Comparison of ENCODE assay signal across 8 cellular contexts in genomic region chr5:150789943-150790611, GRCh38. TPM values are rescaled to one million over a fixed set of nuclear protein-coding genes. Genes with fewer than 3 reads are reported as not detected.
DNase-seq lines count a peak whose midpoint lies in the region; ATAC-seq, FAIRE-seq and TF ChIP-seq lines count a peak whose summit lies in the region.

No MANE protein-coding gene starts in this region.

- FAIRE-seq in GM12891 (lab: Jason Lieb, UNC): peak; percentile 84

- peaks cover 5% of the 10 kb centered on the region for H3K4me1 ChIP-seq in rectal smooth muscle tissue (ENCODE audit: control insufficient read depth, insufficient read depth, low read length)

- no peak overlapping the region for H3K4me3 ChIP-seq in rectal smooth muscle tissue (ENCODE audit: low read length)

- peak overlapping the region; percentile 13 for H3K9ac ChIP-seq in rectal smooth muscle tissue (ENCODE audit: low read length)

- peak overlapping the region; percentile 51 for H3K27ac ChIP-seq in rectal smooth muscle tissue (ENCODE audit: low read depth, low read length)

- ATAC-seq in HG02588 (IDR thresholded peaks at IDR 0.05; ENCODE audit: unreplicated experiment): peak; percentile 94

- no peaks in the 10 kb centered on the region for H3K36me3 ChIP-seq in rectal smooth muscle tissue (ENCODE audit: control insufficient read depth, insufficient read depth, low read length)

- peak; percentile 67; the same call in 1 of the 2 replicates for TF ChIP-seq POLR2A in GM12891 (IDR thresholded peaks at IDR 0.05; ENCODE audit: low read depth, low read length)

- H3K27me3 ChIP-seq in rectal smooth muscle tissue (ENCODE audit: control insufficient read depth, insufficient read depth, low read length): no peaks in the 10 kb centered on the region

- no peak for DNase-seq in GM12891 (ENCODE audit: insufficient read length, low spot score)
- DNase-seq in NCI-H226: peak; percentile 98
- peak; percentile 71 for DNase-seq in activated CD8-positive, alpha-beta memory T cell treated with anti-CD3 and anti-CD28 coated beads, Interleukin-2, amount 50 U/mL, for 48 hours
- peak; percentile 91 for DNase-seq in fibroblast of gingiva (ENCODE audit: low read depth)
- DNase-seq in SHP77 (lab: John Stamatoyannopoulos, UW): no peak
- no peak for DNase-seq in NCI-H2107 treated with DMSO at 0.1 percent for 48 hours (lab: John Stamatoyannopoulos, UW; ENCODE audit: unreplicated experiment)

TF ChIP-seq in GM12891, 5 proteins besides CTCF, POLR2A, EP300 and RAD21:
- peak; percentile 46; the same call in 1 of the 2 replicates for TF ChIP-seq POU2F2 (IDR thresholded peaks at IDR 0.05; ENCODE audit: low read depth, low read length)
- TF ChIP-seq TAF1 (IDR thresholded peaks at IDR 0.05; ENCODE audit: low read depth, low read length): no peak
- no peak for TF ChIP-seq PAX5 (IDR thresholded peaks at IDR 0.05; ENCODE audit: insufficient read depth, low read length, severe bottlenecking)
- peak; percentile 53; the same call in 1 of the 2 replicates for TF ChIP-seq POLR2AphosphoS5 (IDR thresholded peaks at IDR 0.05; ENCODE audit: low read depth, low read length)
- TF ChIP-seq SPI1 (IDR thresholded peaks at IDR 0.05; ENCODE audit: low read depth, low read length): no peak

RNA-seq across cellular contexts. Expression of gene SMIM3, which starts 11.5 kb away (rescaled TPM):
- 24.6 TPM for polyA plus RNA-seq in GM12891 (2012; ENCODE audit: low read depth, missing spikeins)

RNA-seq across cellular contexts. Expression of gene DCTN4, which starts 31.3 kb away (rescaled TPM):
- polyA plus RNA-seq in GM12891 (2012; ENCODE audit: low read depth, missing spikeins): 11.9 TPM

RNA-seq across cellular contexts. Expression of gene IRGM, which starts 56.2 kb away (rescaled TPM):
- 0.67 TPM for polyA plus RNA-seq in GM12891 (2012; ENCODE audit: low read depth, missing spikeins)

Comparison
In these comparisons a context has a peak if more than half of its experiments do, and no peak if none do; other contexts are left out.
1. DNase-seq: peak in NCI-H226 (single experiment), activated CD8-positive, alpha-beta memory T cell treated with anti-CD3 and anti-CD28 coated beads, Interleukin-2, amount 50 U/mL, for 48 hours (single experiment) and fibroblast of gingiva (single experiment); none in GM12891 (single experiment), SHP77 (0 of 2) and NCI-H2107 treated with DMSO at 0.1 percent for 48 hours (single experiment).